In the genomic region with DNA sequence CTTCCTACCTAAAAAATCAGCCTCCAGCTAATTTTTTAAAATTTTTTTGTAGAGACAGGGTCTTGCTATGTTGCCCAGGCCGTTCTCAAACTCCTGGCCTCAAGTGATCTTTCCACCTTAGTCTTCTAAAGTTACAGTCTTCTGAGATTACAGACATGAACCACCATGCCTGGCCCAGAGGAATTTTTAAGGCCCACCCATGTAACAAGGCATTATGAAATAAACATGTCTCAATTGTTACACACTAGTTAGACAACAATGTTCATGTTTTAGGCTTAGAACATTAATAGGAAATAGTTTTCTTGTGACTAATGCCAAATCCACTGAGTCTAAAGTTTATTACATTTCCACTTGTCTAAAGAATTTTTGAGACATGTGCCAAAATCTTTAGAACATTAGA, we compare ENCODE assay signal across 17 cellular contexts.
DNase-seq lines count a peak whose midpoint lies in the region; ATAC-seq, FAIRE-seq and TF ChIP-seq lines count a peak whose summit lies in the region.
"Had no signal": no experiment of that assay in that cellular context is flagged by ENCODE, and none has a peak within 500 bp of the region (broad histone marks: within the 10 kb centered on the region; RNA-seq: fewer than 3 reads in every experiment).

No MANE protein-coding gene starts in this region.

- 0 out of 2 replicates have a peak overlapping the region, but pooled peaks have one; percentile 69 for H2AK5ac ChIP-seq in IMR-90 (ENCODE audit: low read depth, low read length)

- H3K36me3 ChIP-seq in IMR-90 (ENCODE audit: control insufficient read depth, insufficient read depth, low read length) (no peaks in the 10 kb centered on the region), endothelial cell of umbilical vein (ENCODE audit: control insufficient read depth in 2 of 2, extremely low read depth in 1 of 2, insufficient read depth in 2 of 2, low read length in 2 of 2) (no peaks in the 10 kb centered on the region), keratinocyte (ENCODE audit: control insufficient read depth in 2 of 2, extremely low read depth in 1 of 2, insufficient read depth in 2 of 2, low read length in 2 of 2) (no peaks in the 10 kb centered on the region), GM23338 (ENCODE audit: insufficient read depth) (no peaks in the 10 kb centered on the region)

- no peaks in the 10 kb centered on the region for H3K27me3 Mint-ChIP-seq in activated CD4-positive, alpha-beta T cell treated with anti-CD3 and anti-CD28 coated beads, Interleukin-2, amount 10 ng/mL, durations not matched to agents 7 days and 5 days
- no peaks in the 10 kb centered on the region for H3K27me3 Mint-ChIP-seq in GM23338 (ENCODE audit: insufficient read depth, low read depth, poor library complexity)
- H3K27me3 Mint-ChIP-seq: progenitor cell of endocrine pancreas had no signal

- BruUV-seq in IMR-90 (replicated peaks; lab: Mats Ljungman, UMichigan) (no TSS peak), endothelial cell of umbilical vein (replicated peaks; lab: Mats Ljungman, UMichigan) (no TSS peak)

- H2BK20ac ChIP-seq in IMR-90 (ENCODE audit: low read depth, low read length), result peak overlapping the region; percentile 59; the same call in 1 of the 2 replicates

- H2AK9ac ChIP-seq in IMR-90 (replicated peaks; ENCODE audit: low read depth, low read length, poor library complexity), result no peak overlapping the region

- FAIRE-seq in endothelial cell of umbilical vein (lab: Jason Lieb, UNC) (peak; percentile 4), keratinocyte (lab: Jason Lieb, UNC) (peak; percentile 29)
- FAIRE-seq: K562 had no signal

- DNase-seq in IMR-90, result peak; percentile 71
- no peak for DNase-seq in endothelial cell of umbilical vein (ENCODE audit: low read depth, low spot score)
- DNase-seq in keratinocyte (ENCODE audit: low read depth, low spot score), result peak; percentile 13
- no peak for DNase-seq in activated CD4-positive, alpha-beta T cell treated with anti-CD3 and anti-CD28 coated beads, Interleukin-2, amount 10 ng/mL, durations not matched to agents 7 days and 5 days
- no peak for DNase-seq in GM23338 (ENCODE audit: low spot score)
- DNase-seq in germinal center (ENCODE audit: low spot score), result no peak
- DNase-seq: activated CD4-positive, alpha-beta T cell treated with anti-CD3 and anti-CD28 coated beads, Interleukin-2, amount 50 U/mL, for 4 hours; immature natural killer cell; NCI-H524; stimulated activated CD4-positive, alpha-beta T cell treated with anti-CD3 and anti-CD28 coated beads, Interleukin-4, amount 100 ng/mL, for 24 hours; stimulated activated naive CD4-positive, alpha-beta T cell treated with Interleukin-2 at 50 U/mL for 16 hours; T-helper 17 cell had no signal

- H3K18ac ChIP-seq in IMR-90 (ENCODE audit: low read depth, low read length), result peak overlapping the region; percentile 74; the same call in 1 of the 2 replicates

- ATAC-seq in IMR-90 (ENCODE audit: low read depth) (peak; percentile 73), GM23338 (no peak), esophagus mucosa (no peak)
- ATAC-seq: K562, Panc1, T-helper 17 cell had no signal

- H2AFZ ChIP-seq in IMR-90 (replicated peaks; ENCODE audit: low read length, poor library complexity) (no peak overlapping the region), endothelial cell of umbilical vein (ENCODE audit: low read depth, low read length) (no peak overlapping the region), keratinocyte (ENCODE audit: control insufficient read depth, low read length) (no peak overlapping the region), GM23338 (no peak overlapping the region)

- H4K91ac ChIP-seq in IMR-90 (ENCODE audit: insufficient read depth, low read depth, low read length), result no peak overlapping the region

- no peak overlapping the region; the same call in 1 of the 2 replicates for H3K56ac ChIP-seq in IMR-90 (ENCODE audit: extremely low read depth, insufficient read depth, low read length)

- no peaks in the 10 kb centered on the region for H4K20me1 ChIP-seq in IMR-90 (ENCODE audit: insufficient read depth, low read length)
- H4K20me1 ChIP-seq in endothelial cell of umbilical vein (replicated peaks; ENCODE audit: control insufficient read depth, extremely low read depth, insufficient read depth, low read length), result no peaks in the 10 kb centered on the region
- H4K20me1 ChIP-seq in keratinocyte (ENCODE audit: control insufficient read depth, extremely low read depth, insufficient read depth, low read length), result no peaks in the 10 kb centered on the region
- H4K20me1 ChIP-seq in GM23338 (replicated peaks; ENCODE audit: insufficient read depth), result no peaks in the 10 kb centered on the region

- no peak for TF ChIP-seq RAD21 in IMR-90 (IDR thresholded peaks at IDR 0.05; ENCODE audit: low read length)

- peak overlapping the region in 1 of 2 experiments; percentile 35; a peak in 1 of 4 replicates for H4K8ac ChIP-seq in IMR-90 (ENCODE audit: low read depth in 2 of 2, low read length in 2 of 2)

- peak overlapping the region; percentile 73; the same call in 1 of the 2 replicates for H2BK120ac ChIP-seq in IMR-90 (ENCODE audit: low read depth, low read length)

- H2BK15ac ChIP-seq in IMR-90 (ENCODE audit: low read depth, low read length), result no peak overlapping the region; the same call in 2 of the 3 replicates

- no CpG with 5 or more reads among the region's 1 CpG for WGBS in IMR-90 (ENCODE audit: extremely low coverage in 2 of 2, insufficient read length in 1 of 2), 2 experiments

- H3K9me3 ChIP-seq in IMR-90 (ENCODE audit: control insufficient read depth, insufficient read depth, low read length) (no peaks in the 10 kb centered on the region), endothelial cell of umbilical vein (replicated peaks; ENCODE audit: control insufficient read depth, insufficient read depth, low read length) (no peaks in the 10 kb centered on the region), keratinocyte (ENCODE audit: control insufficient read depth, low read depth, low read length) (no peaks in the 10 kb centered on the region)

- intact Hi-C loops in IMR-90 (cut with micrococcal nuclease), result no loop called here
- intact Hi-C loops in endothelial cell of umbilical vein (cut with micrococcal nuclease), result loop anchor here (1.0 kb wide), 1 partner anchor 30 kb away; no protein-coding TSS in a partner anchor

- no peaks in the 10 kb centered on the region for H3K4me1 Mint-ChIP-seq in activated CD4-positive, alpha-beta T cell treated with anti-CD3 and anti-CD28 coated beads, Interleukin-2, amount 10 ng/mL, durations not matched to agents 7 days and 5 days
- H3K4me1 Mint-ChIP-seq in GM23338, result peaks cover 22% of the 10 kb centered on the region
- H3K4me1 Mint-ChIP-seq: immature natural killer cell had no signal

- no peak overlapping the region for H3K23ac ChIP-seq in IMR-90 (ENCODE audit: low read depth, low read length)

- H3K9ac ChIP-seq in IMR-90 (ENCODE audit: low read depth, low read length) (no peak overlapping the region), endothelial cell of umbilical vein (replicated peaks; ENCODE audit: extremely low read depth, insufficient read depth, low read length) (no peak overlapping the region), keratinocyte (ENCODE audit: control insufficient read depth, extremely low read depth, insufficient read depth, low read length) (no peak overlapping the region)

- H3K27me3 ChIP-seq in IMR-90 (ENCODE audit: control insufficient read depth, insufficient read depth, low read length) (no peaks in the 10 kb centered on the region), endothelial cell of umbilical vein (ENCODE audit: control insufficient read depth in 2 of 2, insufficient read depth in 2 of 2, low read length in 2 of 2) (no peaks in the 10 kb centered on the region), keratinocyte (ENCODE audit: control insufficient read depth, extremely low read depth, insufficient read depth, low read length) (no peaks in the 10 kb centered on the region), GM23338 (ENCODE audit: insufficient read depth) (no peaks in the 10 kb centered on the region)

- TF ChIP-seq POLR2A in IMR-90 (IDR thresholded peaks at IDR 0.05; ENCODE audit: low read depth, low read length), result no peak
- TF ChIP-seq POLR2A in endothelial cell of umbilical vein (IDR thresholded peaks at IDR 0.05; ENCODE audit: low read depth, low read length), result no peak

- TF ChIP-seq CTCF in IMR-90 (conservative IDR thresholded peaks at IDR 0.05; ENCODE audit: low read depth, low read length) (no peak), endothelial cell of umbilical vein (IDR thresholded peaks at IDR 0.05; ENCODE audit: extremely low read depth in 1 of 2, insufficient read depth in 1 of 2, low read depth in 1 of 2, low read length in 2 of 2) (no peak), keratinocyte (optimal IDR thresholded peaks at IDR 0.05 in 1 of 3, IDR thresholded peaks at IDR 0.05 in 1 of 3, conservative IDR thresholded peaks at IDR 0.05 in 1 of 3; ENCODE audit: extremely low read depth in 1 of 3, insufficient read depth in 2 of 3, low read length in 3 of 3) (no peak), GM23338 (conservative IDR thresholded peaks at IDR 0.05; ENCODE audit: low read depth in 2 of 2) (no peak)

- in situ Hi-C loops in IMR-90 (cut with MboI; ENCODE audit: low sequenced_read_pairs), result no loop called here

- H3K79me2 ChIP-seq in endothelial cell of umbilical vein (ENCODE audit: control insufficient read depth, insufficient read depth, low read length), result no peaks in the 10 kb centered on the region
- H3K79me2 ChIP-seq in keratinocyte (ENCODE audit: control insufficient read depth, insufficient read depth, low read length), result no peaks in the 10 kb centered on the region
- H3K79me2 ChIP-seq in GM23338 (replicated peaks; ENCODE audit: insufficient read depth), result no peaks in the 10 kb centered on the region

- H3K36me3 Mint-ChIP-seq in activated CD4-positive, alpha-beta T cell treated with anti-CD3 and anti-CD28 coated beads, Interleukin-2, amount 10 ng/mL, durations not matched to agents 7 days and 5 days (ENCODE audit: low read depth), result no peaks in the 10 kb centered on the region
- no peaks in the 10 kb centered on the region for H3K36me3 Mint-ChIP-seq in GM23338 (ENCODE audit: low read depth)
- H3K36me3 Mint-ChIP-seq: immature natural killer cell had no signal

- H3K4me2 ChIP-seq in IMR-90 (ENCODE audit: low read depth, low read length), result no peak overlapping the region
- H3K4me2 ChIP-seq in endothelial cell of umbilical vein (ENCODE audit: insufficient read depth, low read length), result no peak overlapping the region
- H3K4me2 ChIP-seq in keratinocyte (ENCODE audit: control insufficient read depth, extremely low read depth, insufficient read depth, low read depth, low read length), result no peak overlapping the region
- H3K4me2 ChIP-seq in GM23338, result no peak overlapping the region

- H3K4me3 ChIP-seq in IMR-90 (ENCODE audit: insufficient read depth, low read depth, low read length) (no peak overlapping the region), endothelial cell of umbilical vein (replicated peaks in 1 of 3; ENCODE audit: insufficient read depth in 1 of 3, low read depth in 1 of 3, low read length in 3 of 3) (no peak overlapping the region), keratinocyte (ENCODE audit: control insufficient read depth in 2 of 3, extremely low read depth in 1 of 3, insufficient read depth in 2 of 3, low read depth in 1 of 3, low read length in 3 of 3) (no peak overlapping the region), GM23338 (no peak overlapping the region)
- H3K4me3 ChIP-seq: K562 had no signal

- peak overlapping the region; percentile 57 for H2BK5ac ChIP-seq in IMR-90 (ENCODE audit: low read depth, low read length, poor library complexity, severe bottlenecking)

- no peak overlapping the region for H3K4me3 Mint-ChIP-seq in activated CD4-positive, alpha-beta T cell treated with anti-CD3 and anti-CD28 coated beads, Interleukin-2, amount 10 ng/mL, durations not matched to agents 7 days and 5 days
- no peak overlapping the region for H3K4me3 Mint-ChIP-seq in GM23338
- H3K4me3 Mint-ChIP-seq: immature natural killer cell, T-helper 17 cell had no signal

- 0 out of 2 replicates have a peak overlapping the region, but pooled peaks have one; percentile 43 for H3K4ac ChIP-seq in IMR-90 (ENCODE audit: low read depth, low read length)

- H3K4me1 ChIP-seq in IMR-90 (ENCODE audit: control insufficient read depth, insufficient read depth, low read length) (peaks cover 5% of the 10 kb centered on the region; the same call in 1 of the 2 replicates), endothelial cell of umbilical vein (ENCODE audit: control insufficient read depth, extremely low read depth, insufficient read depth, low read length) (peaks cover 7% of the 10 kb centered on the region), keratinocyte (ENCODE audit: control insufficient read depth, extremely low read depth, insufficient read depth, low read length) (no peaks in the 10 kb centered on the region), GM23338 (ENCODE audit: insufficient read depth) (peaks cover 25% of the 10 kb centered on the region)

- no peaks in the 10 kb centered on the region for H3K9me2 ChIP-seq in GM23338 (ENCODE audit: insufficient read depth)

- CTCF ChIA-PET in IMR-90 (lab: Yijun Ruan, JAX), result no interaction called here
- CTCF ChIA-PET in endothelial cell of umbilical vein (lab: Charles Lee), result interaction anchor here (0.9 to 1.2 kb wide), 4 partner anchors 8 to 30 kb away, joined by 3 to 5 read pairs (median 4); no protein-coding TSS in a partner anchor
- CTCF ChIA-PET in activated CD4-positive, alpha-beta T cell treated with anti-CD3 and anti-CD28 coated beads, Interleukin-2, amount 10 ng/mL, durations not matched to agents 7 days and 5 days (lab: Charles Lee), result no interaction called here

- H3K79me1 ChIP-seq in IMR-90 (ENCODE audit: low read depth in 1 of 2, low read length in 2 of 2), result no peaks in the 10 kb centered on the region

- no peaks in the 10 kb centered on the region for H3K9me3 Mint-ChIP-seq in activated CD4-positive, alpha-beta T cell treated with anti-CD3 and anti-CD28 coated beads, Interleukin-2, amount 10 ng/mL, durations not matched to agents 7 days and 5 days
- H3K9me3 Mint-ChIP-seq in GM23338, result no peaks in the 10 kb centered on the region
- H3K9me3 Mint-ChIP-seq: activated T-helper 2 cell treated with anti-CD3 and anti-CD28 coated beads, Interferon-gamma antibody, Interleukin-2, Interleukin-4, amounts not matched to agents 10 μg/mL and 5 μg/mL and 100 μg/mL, durations not matched to agents 14 hours and 24 hours and 36 hours; immature natural killer cell had no signal

- 0 out of 2 replicates have a peak overlapping the region, but pooled peaks have one; percentile 13 for H3K27ac ChIP-seq in IMR-90 (ENCODE audit: insufficient read depth, low read length)
- H3K27ac ChIP-seq in endothelial cell of umbilical vein (ENCODE audit: insufficient read depth, low read depth, low read length), result peak overlapping the region; percentile 47
- no peak overlapping the region for H3K27ac ChIP-seq in keratinocyte (ENCODE audit: control insufficient read depth, insufficient read depth, low read length)
- H3K27ac ChIP-seq in GM23338 (ENCODE audit: low read depth), result no peak overlapping the region

- no peaks in the 10 kb centered on the region for H3F3A ChIP-seq in GM23338 (replicated peaks; ENCODE audit: low read depth)

- H3K9me1 ChIP-seq in IMR-90 (ENCODE audit: insufficient read depth, low read length) (peaks cover 5% of the 10 kb centered on the region), endothelial cell of umbilical vein (replicated peaks; ENCODE audit: control insufficient read depth, extremely low read depth, insufficient read depth, low read length) (no peaks in the 10 kb centered on the region), keratinocyte (ENCODE audit: control insufficient read depth, extremely low read depth, insufficient read depth, low read length) (no peaks in the 10 kb centered on the region)

- no peak overlapping the region for H3K14ac ChIP-seq in IMR-90 (replicated peaks; ENCODE audit: low read depth, low read length)

- no peak overlapping the region for H4K5ac ChIP-seq in IMR-90 (ENCODE audit: low read depth, low read length)

- dilution Hi-C loops in IMR-90 (cut with HindIII; ENCODE audit: low sequenced_read_pairs, unreplicated experiment) (no loop called here), endothelial cell of umbilical vein (cut with MboI; ENCODE audit: extremely low pct_ligation_motif_present, low sequenced_read_pairs) (no loop called here), keratinocyte (cut with MboI; ENCODE audit: extremely low pct_ligation_motif_present, low sequenced_read_pairs) (no loop called here)

- POLR2A ChIA-PET in IMR-90 (lab: Charles Lee; ENCODE audit: unreplicated experiment) (no interaction called here), endothelial cell of umbilical vein (lab: Charles Lee) (no interaction called here)
- POLR2A ChIA-PET in activated CD4-positive, alpha-beta T cell treated with anti-CD3 and anti-CD28 coated beads, Interleukin-2, amount 10 ng/mL, durations not matched to agents 7 days and 5 days (lab: Charles Lee), result no interaction called here

- H3K27ac Mint-ChIP-seq in activated CD4-positive, alpha-beta T cell treated with anti-CD3 and anti-CD28 coated beads, Interleukin-2, amount 10 ng/mL, durations not matched to agents 7 days and 5 days, result no peak overlapping the region
- no peak overlapping the region for H3K27ac Mint-ChIP-seq in GM23338
- H3K27ac Mint-ChIP-seq: activated T-helper 2 cell treated with anti-CD3 and anti-CD28 coated beads, Interferon-gamma antibody, Interleukin-2, Interleukin-4, amounts not matched to agents 10 μg/mL and 5 μg/mL and 100 μg/mL, durations not matched to agents 14 hours and 24 hours and 36 hours; immature natural killer cell; progenitor cell of endocrine pancreas; T-helper 17 cell had no signal

Comparison
In these comparisons a context has a peak if more than half of its experiments do, and no peak if none do; other contexts are left out.
1. DNase-seq: peak in IMR-90 (single experiment) and keratinocyte (single experiment); none in endothelial cell of umbilical vein (single experiment), activated CD4-positive, alpha-beta T cell treated with anti-CD3 and anti-CD28 coated beads, Interleukin-2, amount 10 ng/mL, durations not matched to agents 7 days and 5 days (single experiment), GM23338 (single experiment) and germinal center (single experiment).
2. H3K27ac ChIP-seq: peak in IMR-90 (single experiment) and endothelial cell of umbilical vein (single experiment); none in keratinocyte (single experiment) and GM23338 (single experiment).